ENCODE assay signal across 21 cellular contexts in genomic region chr18:70021498-70021897, GRCh38.
A peak's percentile ranks its signal among the peaks of the same experiment; 100 is the strongest.
DNase-seq lines count a peak whose midpoint lies in the region; ATAC-seq, FAIRE-seq and TF ChIP-seq lines count a peak whose summit lies in the region.
"Had no signal": no experiment of that assay in that cellular context is flagged by ENCODE, and none has a peak within 500 bp of the region (broad histone marks: within the 10 kb centered on the region; RNA-seq: fewer than 3 reads in every experiment).

No MANE protein-coding gene starts in this region.

- TF ChIP-seq CTCF in left ventricle myocardium inferior (IDR thresholded peaks at IDR 0.05; ENCODE audit: borderline replicate concordance) (no peak), right atrium auricular region (IDR thresholded peaks at IDR 0.05) (no peak), HepG2 (CRISPR knock-in tag; IDR thresholded peaks at IDR 0.05) (no peak), right lobe of liver (IDR thresholded peaks at IDR 0.05) (no peak), pancreas (IDR thresholded peaks at IDR 0.05) (no peak), PC-9 (conservative IDR thresholded peaks at IDR 0.05) (no peak)

- no peak overlapping the region for H3K9ac ChIP-seq in HepG2 (ENCODE audit: insufficient read depth, low read depth, low read length)
- H3K9ac ChIP-seq: BLaER1 treated with 17β-estradiol and CSF1 and Interleukin-3, amounts not matched to agents 10 nM and 100 nM had no signal

- DNase-seq in left ventricle myocardium inferior (no peak), right atrium auricular region (ENCODE audit: low spot score) (no peak), HepG2 (ENCODE audit: low spot score) (no peak), right lobe of liver (no peak), GM12891 (ENCODE audit: insufficient read length, low spot score) (no peak), pancreas (no peak), PC-9 (no peak)
- DNase-seq: AML-193; Caco-2; Calu3; CD4-positive, alpha-beta T cell; CD8-positive, alpha-beta T cell; DMS79 treated with DMSO at 0.1 percent for 48 hours; GF-D8 had no signal

- intact Hi-C loops in left ventricle myocardium inferior (cut with micrococcal nuclease): no loop called here
- intact Hi-C loops in HepG2 (cut with micrococcal nuclease; ENCODE audit: unreplicated experiment): no loop called here
- intact Hi-C loops in right lobe of liver (cut with DNase I): no loop called here
- intact Hi-C loops in pancreas (cut with DNase I): no loop called here
- intact Hi-C loops in PC-9 (cut with micrococcal nuclease; ENCODE audit: unreplicated experiment): no loop called here

- no peak for ATAC-seq in HepG2
- no peak for ATAC-seq in right lobe of liver
- ATAC-seq in pancreas: peak in 3 of 4 donors; percentile 22 to 51 (median 37)
- no peak for ATAC-seq in HG03045 (IDR thresholded peaks at IDR 0.05; ENCODE audit: unreplicated experiment)
- ATAC-seq: A549; CD8-positive, alpha-beta T cell had no signal

- POLR2A ChIA-PET in HepG2 (lab: Yijun Ruan, JAX) (no interaction called here), PC-9 (lab: Charles Lee; ENCODE audit: unreplicated experiment) (no interaction called here)

- TF ChIP-seq POLR2A in HepG2 (IDR thresholded peaks at IDR 0.05; ENCODE audit: insufficient read depth in 1 of 2, low read depth in 2 of 2, low read length in 2 of 2) (no peak), right lobe of liver (IDR thresholded peaks at IDR 0.05) (no peak), GM12891 (IDR thresholded peaks at IDR 0.05; ENCODE audit: low read depth, low read length) (no peak)

- H3K4me1 ChIP-seq in left ventricle myocardium inferior (peaks cover 11% of the 10 kb centered on the region), right atrium auricular region (peaks cover 0 to 6% of the 10 kb centered on the region in 2 donors), HepG2 (ENCODE audit: insufficient read depth, low read length) (peaks cover 13% of the 10 kb centered on the region), right lobe of liver (no peaks in the 10 kb centered on the region), pancreas (peaks cover 9 to 11% (median 10%) of the 10 kb centered on the region in 3 donors), PC-9 (replicated peaks; ENCODE audit: insufficient read depth) (no peaks in the 10 kb centered on the region)
- H3K4me1 ChIP-seq: A549, Caco-2 had no signal

- H2AFZ ChIP-seq in HepG2 (ENCODE audit: low read length) (no peak overlapping the region), PC-9 (no peak overlapping the region)

- no peaks in the 10 kb centered on the region for H3F3A ChIP-seq in PC-9 (ENCODE audit: insufficient read depth, low read depth)

- CTCF ChIA-PET in HepG2 (lab: Yijun Ruan, JAX; ENCODE audit: low intra/inter-chr PET ratio, low total read pairs) (no interaction called here), PC-9 (lab: Charles Lee) (no interaction called here)

- TF ChIP-seq EP300 in HepG2 (IDR thresholded peaks at IDR 0.05; ENCODE audit: low read depth in 2 of 2, low read length in 2 of 2): no peak
- no peak for TF ChIP-seq EP300 in HepG2 (CRISPR knock-in tag; IDR thresholded peaks at IDR 0.05; ENCODE audit: borderline replicate concordance)

- H4K20me1 ChIP-seq in HepG2 (ENCODE audit: insufficient read depth, low read length) (no peaks in the 10 kb centered on the region), PC-9 (ENCODE audit: insufficient read depth) (no peaks in the 10 kb centered on the region)
- H4K20me1 ChIP-seq: BLaER1 treated with 17β-estradiol and CSF1 and Interleukin-3, amounts not matched to agents 10 nM and 100 nM had no signal

- WGBS in HepG2 (ENCODE audit: low lambda C conversion rate): 86% methylated on average over 1 of the region's 1 CpG
- WGBS in right lobe of liver (ENCODE audit: insufficient coverage, low coverage, low lambda C conversion rate, missing lambda C conversion rate): 100% methylated on average over 1 of the region's 1 CpG
- WGBS in pancreas, 2 donors: 44 to 50% methylated on average over 1 of the region's 1 CpG

- H3K27me3 ChIP-seq in left ventricle myocardium inferior (ENCODE audit: low read depth) (no peaks in the 10 kb centered on the region), right atrium auricular region (no peaks in the 10 kb centered on the region), HepG2 (ENCODE audit: control insufficient read depth in 1 of 2, insufficient read depth in 2 of 2, low read length in 2 of 2) (no peaks in the 10 kb centered on the region), right lobe of liver (no peaks in the 10 kb centered on the region), pancreas (no peaks in the 10 kb centered on the region), PC-9 (ENCODE audit: insufficient read depth, low read depth) (no peaks in the 10 kb centered on the region)
- H3K27me3 ChIP-seq: BLaER1 treated with 17β-estradiol and CSF1 and Interleukin-3, amounts not matched to agents 10 nM and 100 nM had no signal

- H3K4me2 ChIP-seq in HepG2 (ENCODE audit: low read depth, low read length) (no peak overlapping the region), PC-9 (no peak overlapping the region)
- H3K4me2 ChIP-seq: A549; BLaER1 treated with 17β-estradiol and CSF1 and Interleukin-3, amounts not matched to agents 10 nM and 100 nM had no signal

- H3K79me2 ChIP-seq in HepG2 (ENCODE audit: insufficient read depth, low read length) (no peaks in the 10 kb centered on the region), PC-9 (ENCODE audit: low read depth) (no peaks in the 10 kb centered on the region)

- H3K36me3 ChIP-seq in left ventricle myocardium inferior (peaks cover 61% of the 10 kb centered on the region), right atrium auricular region (peaks cover 18% of the 10 kb centered on the region), HepG2 (replicated peaks in 1 of 2; ENCODE audit: control insufficient read depth in 1 of 2, insufficient read depth in 2 of 2, low read length in 2 of 2) (peaks cover 2 to 21% of the 10 kb centered on the region in 2 experiments; a peak in 4 of 5 replicates), right lobe of liver (peaks cover 0 to 13% (median 0%) of the 10 kb centered on the region in 4 donors), pancreas (no peaks in the 10 kb centered on the region), PC-9 (ENCODE audit: low read depth) (no peaks in the 10 kb centered on the region)

- FAIRE-seq in HepG2 (lab: Jason Lieb, UNC) (no peak), GM12891 (lab: Jason Lieb, UNC) (peak; percentile 16), pancreas (lab: Jason Lieb, UNC) (no peak)
- FAIRE-seq: A549, G401.6, GM12892, GM18507 had no signal

- H3K27ac ChIP-seq in left ventricle myocardium inferior (replicated peaks) (peak overlapping the region; percentile 9), right atrium auricular region (no peak overlapping the region), HepG2 (ENCODE audit: extremely low read length, insufficient read depth, low read length) (peak overlapping the region; percentile 19), right lobe of liver (no peak overlapping the region), pancreas (peak overlapping the region in 1 of 4 donors; percentile 54), PC-9 (no peak overlapping the region)
- H3K27ac ChIP-seq: A549; BLaER1 treated with 17β-estradiol and CSF1 and Interleukin-3, amounts not matched to agents 10 nM and 100 nM; C4-2B had no signal

- H3K4me3 ChIP-seq in left ventricle myocardium inferior (no peak overlapping the region), right atrium auricular region (no peak overlapping the region), HepG2 (replicated peaks in 1 of 3; ENCODE audit: insufficient read depth in 1 of 3, low read depth in 2 of 3, low read length in 3 of 3) (no peak overlapping the region), right lobe of liver (no peak overlapping the region), pancreas (no peak overlapping the region), PC-9 (no peak overlapping the region)
- H3K4me3 ChIP-seq: A549; BLaER1 treated with 17β-estradiol and CSF1 and Interleukin-3, amounts not matched to agents 10 nM and 100 nM had no signal

- in situ Hi-C loops in HepG2 (cut with HindIII; ENCODE audit: extremely low pct_ligation_motif_present, low pct_unique_long_range_greater_than_20kb): no loop called here

- H3K9me2 ChIP-seq in PC-9 (ENCODE audit: insufficient read depth): no peaks in the 10 kb centered on the region

- BruUV-seq in HepG2 (replicated peaks; lab: Mats Ljungman, UMichigan) (no TSS peak), PC-9 (replicated peaks; lab: Mats Ljungman, UMichigan) (no TSS peak)

- no peaks in the 10 kb centered on the region for H3K9me3 ChIP-seq in left ventricle myocardium inferior (replicated peaks)
- H3K9me3 ChIP-seq in right atrium auricular region: no peaks in the 10 kb centered on the region
- no peaks in the 10 kb centered on the region for H3K9me3 ChIP-seq in HepG2 (ENCODE audit: low read length)
- H3K9me3 ChIP-seq in right lobe of liver: no peaks in the 10 kb centered on the region
- H3K9me3 ChIP-seq in pancreas: no peaks in the 10 kb centered on the region
- no peaks in the 10 kb centered on the region for H3K9me3 ChIP-seq in PC-9 (ENCODE audit: insufficient read depth, low read depth)
- H3K9me3 ChIP-seq: A549, Caco-2 had no signal

- no peak for TF ChIP-seq RAD21 in HepG2 (CRISPR knock-in tag; IDR thresholded peaks at IDR 0.05)

TF ChIP-seq in GM12891, 5 proteins besides CTCF, POLR2A, EP300 and RAD21:
- TF ChIP-seq POU2F2 (IDR thresholded peaks at IDR 0.05; ENCODE audit: low read depth, low read length) (no peak), TAF1 (IDR thresholded peaks at IDR 0.05; ENCODE audit: low read depth, low read length) (no peak), POLR2AphosphoS5 (IDR thresholded peaks at IDR 0.05; ENCODE audit: low read depth, low read length) (no peak), PAX5 (IDR thresholded peaks at IDR 0.05; ENCODE audit: insufficient read depth, low read length, severe bottlenecking) (no peak), SPI1 (IDR thresholded peaks at IDR 0.05; ENCODE audit: low read depth, low read length) (no peak)

Comparison
In these comparisons a context has a peak if more than half of its experiments do, and no peak if none do; other contexts are left out.
1. H3K27ac ChIP-seq: peak in left ventricle myocardium inferior (single experiment) and HepG2 (single experiment); none in right atrium auricular region (0 of 2), right lobe of liver (0 of 3) and PC-9 (single experiment).
2. ATAC-seq: peak in pancreas (3 of 4); none in HepG2 (single experiment), right lobe of liver (0 of 4) and HG03045 (single experiment).